ENCODE assay signal across 18 cellular contexts in the genomic region with DNA sequence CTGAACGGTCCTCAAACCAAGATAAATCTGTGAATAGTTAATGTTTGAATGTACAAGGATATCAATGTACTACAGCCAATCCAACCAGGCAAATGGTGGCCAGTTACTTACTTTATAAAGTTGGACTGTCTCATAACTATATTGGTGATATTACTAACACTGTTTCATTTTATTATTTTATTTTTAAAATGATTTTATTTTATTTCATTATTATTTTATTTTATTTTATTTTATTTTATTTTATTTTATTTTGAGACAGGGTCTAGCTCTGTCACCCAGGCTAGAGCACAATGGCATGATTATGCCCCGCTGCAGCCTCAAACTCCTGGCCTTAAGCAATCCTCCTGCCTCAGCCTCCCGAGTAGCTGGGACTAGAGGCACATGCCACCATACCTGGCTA. TPM values are rescaled to one million over a fixed set of nuclear protein-coding genes. Genes with fewer than 3 reads are reported as not detected.
A peak's percentile ranks its signal among the peaks of the same experiment; 100 is the strongest.
DNase-seq lines count a peak whose midpoint lies in the region; ATAC-seq and TF ChIP-seq lines count a peak whose summit lies in the region.
"Had no signal": no experiment of that assay in that cellular context is flagged by ENCODE, and none has a peak within 500 bp of the region (broad histone marks: within the 10 kb centered on the region; RNA-seq: fewer than 3 reads in every experiment).

No MANE protein-coding gene starts in this region.

- H3K27ac Mint-ChIP-seq in activated T-helper 17 cell treated with anti-CD3 and anti-CD28 coated beads, Interleukin-2, amount 50 U/mL, for 72 hours: peak overlapping the region; percentile 94
- peak overlapping the region; percentile 80 for H3K27ac Mint-ChIP-seq in memory B cell
- H3K27ac Mint-ChIP-seq: activated naive CD4-positive, alpha-beta T cell treated with anti-CD3 and anti-CD28 coated beads for 36 hours; immature natural killer cell; nephron had no signal

- no peaks in the 10 kb centered on the region for H3K27me3 ChIP-seq in right atrium auricular region
- H3K27me3 ChIP-seq in upper lobe of right lung: no peaks in the 10 kb centered on the region
- H3K27me3 ChIP-seq in PC-9 (ENCODE audit: insufficient read depth, low read depth): no peaks in the 10 kb centered on the region
- H3K27me3 ChIP-seq: thyroid gland had no signal

- H3K9me3 Mint-ChIP-seq in activated T-helper 17 cell treated with anti-CD3 and anti-CD28 coated beads, Interleukin-2, amount 50 U/mL, for 72 hours: no peaks in the 10 kb centered on the region
- no peaks in the 10 kb centered on the region for H3K9me3 Mint-ChIP-seq in memory B cell
- H3K9me3 Mint-ChIP-seq: activated naive CD4-positive, alpha-beta T cell treated with anti-CD3 and anti-CD28 coated beads for 36 hours; central memory CD8-positive, alpha-beta T cell; immature natural killer cell; nephron had no signal

- peak; percentile 50 for DNase-seq in right atrium auricular region (ENCODE audit: low spot score)
- no peak for DNase-seq in Right ventricle myocardium superior
- no peak for DNase-seq in memory B cell (ENCODE audit: low spot score in 2 of 2)
- no peak for DNase-seq in upper lobe of right lung
- no peak for DNase-seq in GM13976 (ENCODE audit: low spot score)
- no peak for DNase-seq in NCI-H446 (lab: John Stamatoyannopoulos, UW)
- no peak for DNase-seq in PC-9
- DNase-seq: DMS79 treated with DMSO at 0.1 percent for 48 hours; effector CD4-positive, alpha-beta T cell; immature natural killer cell; NCI-H146; NCI-H774; T1000; thyroid gland had no signal

- in situ Hi-C loops in GM13976 (cut with MboI; ENCODE audit: low sequenced_read_pairs, unreplicated experiment): no loop called here

- POLR2A ChIA-PET in PC-9 (lab: Charles Lee; ENCODE audit: unreplicated experiment): no interaction called here

- peaks cover 57% of the 10 kb centered on the region for H3K36me3 Mint-ChIP-seq in activated T-helper 17 cell treated with anti-CD3 and anti-CD28 coated beads, Interleukin-2, amount 50 U/mL, for 72 hours (ENCODE audit: low read depth)
- H3K36me3 Mint-ChIP-seq in memory B cell: peaks cover 2% of the 10 kb centered on the region

- H2AFZ ChIP-seq in PC-9: no peak overlapping the region

- H3K4me3 Mint-ChIP-seq in activated T-helper 17 cell treated with anti-CD3 and anti-CD28 coated beads, Interleukin-2, amount 50 U/mL, for 72 hours: peak overlapping the region; percentile 96
- peak overlapping the region; percentile 43 for H3K4me3 Mint-ChIP-seq in memory B cell
- H3K4me3 Mint-ChIP-seq: activated naive CD4-positive, alpha-beta T cell treated with anti-CD3 and anti-CD28 coated beads for 36 hours; nephron had no signal

- no peaks in the 10 kb centered on the region for H4K20me1 ChIP-seq in PC-9 (ENCODE audit: insufficient read depth)

- H3K9me3 ChIP-seq in right atrium auricular region: no peaks in the 10 kb centered on the region
- H3K9me3 ChIP-seq in upper lobe of right lung: no peaks in the 10 kb centered on the region
- H3K9me3 ChIP-seq in PC-9 (ENCODE audit: insufficient read depth, low read depth): no peaks in the 10 kb centered on the region
- H3K9me3 ChIP-seq: thyroid gland had no signal

- intact Hi-C loops in Right ventricle myocardium superior (cut with DNase I) (no loop called here), upper lobe of right lung (cut with DNase I) (no loop called here), PC-9 (cut with micrococcal nuclease; ENCODE audit: unreplicated experiment) (no loop called here)

- H3K79me2 ChIP-seq in PC-9 (ENCODE audit: low read depth): peaks cover 4% of the 10 kb centered on the region; the same call in 1 of the 2 replicates

- TF ChIP-seq CTCF in right atrium auricular region (IDR thresholded peaks at IDR 0.05): no peak
- TF ChIP-seq CTCF in upper lobe of right lung (IDR thresholded peaks at IDR 0.05): no peak
- TF ChIP-seq CTCF in GM13976 (IDR thresholded peaks at IDR 0.05; ENCODE audit: borderline replicate concordance, control extremely low read depth, extremely low read depth, insufficient read depth, missing control alignments): no peak
- TF ChIP-seq CTCF in PC-9 (conservative IDR thresholded peaks at IDR 0.05): no peak

- no peak overlapping the region for H3K4me3 ChIP-seq in right atrium auricular region
- no peak overlapping the region for H3K4me3 ChIP-seq in upper lobe of right lung
- H3K4me3 ChIP-seq in PC-9: no peak overlapping the region
- H3K4me3 ChIP-seq: thyroid gland had no signal

- BruUV-seq in PC-9 (replicated peaks; lab: Mats Ljungman, UMichigan): no TSS peak

- ATAC-seq in Right ventricle myocardium superior (ENCODE audit: poor library complexity): no peak
- no peak for ATAC-seq in activated T-helper 17 cell treated with anti-CD3 and anti-CD28 coated beads, Interleukin-2, amount 50 U/mL, for 72 hours (replicated peaks)
- ATAC-seq in memory B cell (ENCODE audit: low read depth): no peak
- no peak for ATAC-seq in upper lobe of right lung

- H3K27ac ChIP-seq in right atrium auricular region (peak overlapping the region; percentile 63 to 65), upper lobe of right lung (peak overlapping the region; percentile 71), PC-9 (no peak overlapping the region)

- CTCF ChIA-PET in PC-9 (lab: Charles Lee): no interaction called here

- H3K4me1 ChIP-seq in right atrium auricular region (peaks cover 0 to 23% of the 10 kb centered on the region in 2 donors), upper lobe of right lung (peaks cover 35% of the 10 kb centered on the region), PC-9 (replicated peaks; ENCODE audit: insufficient read depth) (peaks cover 13% of the 10 kb centered on the region; the same call in 1 of the 2 replicates)
- H3K4me1 ChIP-seq: thyroid gland had no signal

- H3K4me2 ChIP-seq in PC-9: no peak overlapping the region

- H3K27me3 Mint-ChIP-seq in activated T-helper 17 cell treated with anti-CD3 and anti-CD28 coated beads, Interleukin-2, amount 50 U/mL, for 72 hours: no peaks in the 10 kb centered on the region
- no peaks in the 10 kb centered on the region for H3K27me3 Mint-ChIP-seq in memory B cell
- H3K27me3 Mint-ChIP-seq: central memory CD8-positive, alpha-beta T cell had no signal

- peaks cover 43% of the 10 kb centered on the region for H3K4me1 Mint-ChIP-seq in activated T-helper 17 cell treated with anti-CD3 and anti-CD28 coated beads, Interleukin-2, amount 50 U/mL, for 72 hours
- peaks cover 29% of the 10 kb centered on the region for H3K4me1 Mint-ChIP-seq in memory B cell
- H3K4me1 Mint-ChIP-seq: nephron had no signal

- no peaks in the 10 kb centered on the region for H3F3A ChIP-seq in PC-9 (ENCODE audit: insufficient read depth, low read depth)

- no peaks in the 10 kb centered on the region for H3K9me2 ChIP-seq in PC-9 (ENCODE audit: insufficient read depth)

- H3K36me3 ChIP-seq in right atrium auricular region: no peaks in the 10 kb centered on the region
- no peaks in the 10 kb centered on the region for H3K36me3 ChIP-seq in upper lobe of right lung
- H3K36me3 ChIP-seq in PC-9 (ENCODE audit: low read depth): no peaks in the 10 kb centered on the region
- H3K36me3 ChIP-seq: thyroid gland had no signal

RNA-seq across cellular contexts. Expression of a gene that starts 6.8 kb away (rescaled TPM):
- total RNA-seq in right atrium auricular region: 10 to 100 TPM in 1 of 2 donors, 1 to 10 TPM in 1; 9.6 to 30.5 TPM
- 8.2 TPM for total RNA-seq in Right ventricle myocardium superior
- total RNA-seq in activated T-helper 17 cell treated with anti-CD3 and anti-CD28 coated beads, Interleukin-2, amount 50 U/mL, for 72 hours: 10 to 100 TPM; 25.5 to 28.2 TPM
- total RNA-seq in upper lobe of right lung: 36.7 TPM
- 15.5 TPM in 2 replicates for total RNA-seq in PC-9 (2021)
